In the genomic region with DNA sequence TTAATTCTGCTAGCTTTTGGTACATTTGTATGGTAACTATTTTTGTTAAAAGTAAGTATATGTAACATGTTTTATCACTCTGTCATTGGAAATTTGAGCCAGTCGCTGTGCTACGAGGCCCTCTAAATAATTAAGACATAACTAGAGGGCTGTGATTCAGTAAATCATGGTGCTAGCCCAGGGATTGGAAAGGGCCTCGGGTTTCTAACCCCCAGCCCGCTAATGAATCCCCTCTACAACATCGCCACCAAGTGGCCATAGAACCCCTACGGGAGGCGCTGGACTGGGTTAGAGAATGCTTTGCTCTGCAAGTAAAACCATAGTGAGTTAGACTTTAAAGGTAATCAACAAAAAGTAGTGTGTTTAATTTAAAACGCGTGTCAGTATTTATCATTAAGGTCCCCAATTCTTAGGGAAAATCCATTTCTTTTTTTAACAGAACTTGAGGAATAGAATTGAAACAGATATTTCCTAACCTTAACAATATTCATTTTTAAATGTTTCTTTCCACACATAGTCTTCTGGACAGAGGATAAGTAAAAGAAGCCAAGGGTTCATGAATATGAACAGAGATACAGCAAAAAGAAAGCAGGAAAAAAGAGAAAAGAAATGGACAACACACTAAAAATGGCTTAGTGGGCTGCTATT, we compare ENCODE assay signal across 9 cellular contexts.
A peak's percentile ranks its signal among the peaks of the same experiment; 100 is the strongest.
DNase-seq lines count a peak whose midpoint lies in the region; ATAC-seq and TF ChIP-seq lines count a peak whose summit lies in the region.
"Had no signal": no experiment of that assay in that cellular context is flagged by ENCODE, and none has a peak within 500 bp of the region (broad histone marks: within the 10 kb centered on the region; RNA-seq: fewer than 3 reads in every experiment).

No MANE protein-coding gene starts in this region.

- no peaks in the 10 kb centered on the region for H3K9me3 Mint-ChIP-seq in glutamatergic neuron (ENCODE audit: unreplicated experiment)

- no peak overlapping the region for H3K27ac Mint-ChIP-seq in glutamatergic neuron (ENCODE audit: unreplicated experiment)

- no peaks in the 10 kb centered on the region for H3K36me3 ChIP-seq in thyroid gland
- H3K36me3 ChIP-seq: BLaER1 had no signal

- no peaks in the 10 kb centered on the region for H3K27me3 ChIP-seq in thyroid gland
- H3K27me3 ChIP-seq: BLaER1 had no signal

- no peak overlapping the region for H3K27ac ChIP-seq in thyroid gland
- H3K27ac ChIP-seq: BLaER1 had no signal

- no peak overlapping the region for H3K4me3 Mint-ChIP-seq in glutamatergic neuron (ENCODE audit: unreplicated experiment)

- intact Hi-C loops in thyroid gland (cut with DNase I): no loop called here

- H3K4me1 Mint-ChIP-seq in glutamatergic neuron (ENCODE audit: low read depth, unreplicated experiment): peaks cover 8% of the 10 kb centered on the region

- H3K27me3 Mint-ChIP-seq in glutamatergic neuron (ENCODE audit: unreplicated experiment): no peaks in the 10 kb centered on the region

- ATAC-seq in GM21529 (IDR thresholded peaks at IDR 0.05; ENCODE audit: unreplicated experiment) (no peak), GM19035 (IDR thresholded peaks at IDR 0.05; ENCODE audit: unreplicated experiment) (no peak)

- H3K9me3 ChIP-seq in thyroid gland: no peaks in the 10 kb centered on the region
- H3K9me3 ChIP-seq: BLaER1 had no signal

- H3K4me1 ChIP-seq in thyroid gland: no peaks in the 10 kb centered on the region
- H3K4me1 ChIP-seq: BLaER1 had no signal

- 13 to 21% methylated on average over 9 of the region's 9 CpGs for WGBS in thyroid gland, 2 donors

- H3K36me3 Mint-ChIP-seq in glutamatergic neuron (ENCODE audit: unreplicated experiment): no peaks in the 10 kb centered on the region

- peak; percentile 69 for TF ChIP-seq CTCF in glutamatergic neuron (IDR thresholded peaks at IDR 0.05; ENCODE audit: partially characterized antibody, unreplicated experiment)
- TF ChIP-seq CTCF in thyroid gland (IDR thresholded peaks at IDR 0.05): peak in 3 of 6 experiments; percentile 34 to 50 (median 42)

- DNase-seq in SIG-M5 treated with dmso at 0.1 percent for 504 hours (lab: John Stamatoyannopoulos, UW; ENCODE audit: unreplicated experiment): peak; percentile 10
- no peak for DNase-seq in SIG-M5 (lab: John Stamatoyannopoulos, UW)
- DNase-seq in RPMI8226: peak; percentile 31
- peak; percentile 86 for DNase-seq in glutamatergic neuron
- DNase-seq in thyroid gland: peak; percentile 13 to 48
- no peak for DNase-seq in DMS79 treated with DMSO at 0.1 percent for 48 hours (lab: John Stamatoyannopoulos, UW)

- no peak overlapping the region for H3K4me3 ChIP-seq in thyroid gland (replicated peaks in 1 of 3)
- H3K4me3 ChIP-seq: BLaER1 had no signal

- no peak for TF ChIP-seq POLR2A in thyroid gland (IDR thresholded peaks at IDR 0.05)

Comparison
In these comparisons a context has a peak if more than half of its experiments do, and no peak if none do; other contexts are left out.
1. DNase-seq: peak in SIG-M5 treated with dmso at 0.1 percent for 504 hours (single experiment), RPMI8226 (single experiment), glutamatergic neuron (single experiment) and thyroid gland (2 of 2); none in SIG-M5 (single experiment) and DMS79 treated with DMSO at 0.1 percent for 48 hours (single experiment).